8 cellular contexts compared by ENCODE assay signal in genomic region chr6:43455034-43455747, GRCh38. TPM values are rescaled to one million over a fixed set of nuclear protein-coding genes. Genes with fewer than 3 reads are reported as not detected.
DNase-seq lines count a peak whose midpoint lies in the region; ATAC-seq, FAIRE-seq and TF ChIP-seq lines count a peak whose summit lies in the region.

TSS of gene DLK2 (minus strand) at chr6:43455548. CDS start at chr6:43454825, 723 bp downstream.

- intact Hi-C loops in adrenal gland (cut with DNase I) = no loop called here

- no peak for TF ChIP-seq POLR2A in H54 (IDR thresholded peaks at IDR 0.05; ENCODE audit: low read depth, low read length)
- no peak for TF ChIP-seq POLR2A in adrenal gland (IDR thresholded peaks at IDR 0.05)

- ATAC-seq in GM18870 (IDR thresholded peaks at IDR 0.05; ENCODE audit: unreplicated experiment) = no peak

- TF ChIP-seq CTCF in AG10803 (conservative IDR thresholded peaks at IDR 0.05; ENCODE audit: low read length) = no peak
- TF ChIP-seq CTCF in adrenal gland (IDR thresholded peaks at IDR 0.05) = no peak

- DNase-seq in AG10803 (ENCODE audit: low read depth) (no peak), H54 (ENCODE audit: insufficient read length, low spot score) (peak; percentile 32), T follicular helper cell (ENCODE audit: low read depth) (peak; percentile 18), left kidney (ENCODE audit: low read depth, low spot score) (peak; percentile 48), adrenal gland (no peak)
- peak; percentile 20 for DNase-seq in central memory CD4-positive, alpha-beta T cell
- DNase-seq in stimulated activated CD8-positive, alpha-beta memory T cell treated with anti-CD3 and anti-CD28 coated beads, Interleukin-4, amount 100 ng/mL, for 24 hours (ENCODE audit: low read depth) = peak; percentile 2

- no peak for FAIRE-seq in H54 (lab: Jason Lieb, UNC)

- peaks cover 0 to 17% of the 10 kb centered on the region in 2 donors for H3K36me3 ChIP-seq in adrenal gland (replicated peaks in 1 of 2)

- H3K9me3 ChIP-seq in adrenal gland (replicated peaks in 1 of 3) = no peaks in the 10 kb centered on the region

- no peak within 1 kb of the TSS for H3K27ac ChIP-seq in adrenal gland

- H3K27me3 ChIP-seq in adrenal gland = peaks cover 4% of the 10 kb centered on the region

- peaks cover 3 to 11% of the 10 kb centered on the region in 2 donors for H3K4me1 ChIP-seq in adrenal gland (replicated peaks in 1 of 2)

- 1 to 2% (median 1%) methylated on average over 29 to 87 of the region's 91 CpGs for WGBS in adrenal gland, 4 donors

- peak within 1 kb of the TSS; percentile 55 for H3K4me3 ChIP-seq in AG10803 (ENCODE audit: low read length)
- H3K4me3 ChIP-seq in adrenal gland = peak within 1 kb of the TSS in 2 of 4 donors; percentile 19 to 64

RNA-seq across cellular contexts. Expression of gene DLK2, which starts in this region (rescaled TPM):
- 1 to 10 TPM in 3 of 8 donors, under 1 TPM in 2, not detected in 3; 0.14 to 3.9 (median 1.5) TPM for total RNA-seq in adrenal gland
- polyA plus RNA-seq in adrenal gland = 1 to 10 TPM in 1 of 3 donors, under 1 TPM in 1, not detected in 1; 0.64 to 1.0 TPM

Comparison
In these comparisons a context has a peak if more than half of its experiments do, and no peak if none do; other contexts are left out.
1. DNase-seq: peak in H54 (single experiment), T follicular helper cell (single experiment), central memory CD4-positive, alpha-beta T cell (single experiment), left kidney (single experiment) and stimulated activated CD8-positive, alpha-beta memory T cell treated with anti-CD3 and anti-CD28 coated beads, Interleukin-4, amount 100 ng/mL, for 24 hours (single experiment); none in AG10803 (single experiment) and adrenal gland (0 of 7).